ENCODE assay signal across 9 cellular contexts in genomic region chr7:128886391-128887168, GRCh38. TPM values are rescaled to one million over a fixed set of nuclear protein-coding genes. Genes with fewer than 3 reads are reported as not detected.
"Had no signal": no experiment of that assay in that cellular context is flagged by ENCODE, and none has a peak within 500 bp of the region (broad histone marks: within the 10 kb centered on the region; RNA-seq: fewer than 3 reads in every experiment).

No MANE protein-coding gene starts in this region.

- H3K4me3 ChIP-seq: hepatocyte, pancreas had no signal

- H3K36me3 ChIP-seq: pancreas had no signal

- H3K4me1 ChIP-seq: pancreas had no signal

- H3K27ac ChIP-seq: hepatocyte, pancreas had no signal

- ATAC-seq: activated T-helper 17 cell treated with anti-CD3 and anti-CD28 coated beads, Interleukin-2, amount 50 U/mL, for 72 hours; pancreas; stimulated activated memory B cell treated with anti-CD40 and anti-IgM and Interleukin-4, amounts not matched to agents 10 μg/mL and 1 μg/mL and 100 μg/mL, for 72 hours had no signal

- DNase-seq: activated naive CD4-positive, alpha-beta T cell treated with anti-CD3 and anti-CD28 coated beads for 36 hours; endodermal cell; stimulated activated CD4-positive, alpha-beta T cell treated with anti-CD3 and anti-CD28 coated beads, Interleukin-2, amount 100 ng/mL, for 48 hours had no signal

- H3K9me3 ChIP-seq: pancreas had no signal

RNA-seq across cellular contexts. Expression of gene KCP, which starts 23.9 kb away (rescaled TPM):
- total RNA-seq: activated naive CD4-positive, alpha-beta T cell treated with anti-CD3 and anti-CD28 coated beads for 36 hours; dermis microvascular lymphatic vessel endothelial cell had no signal

RNA-seq across cellular contexts. Expression of gene IRF5, which starts 51.1 kb away (rescaled TPM):
- total RNA-seq: neural crest cell had no signal
